24 cellular contexts compared by ENCODE assay signal in genomic region chr10:30379983-30380382, GRCh38. TPM values are rescaled to one million over a fixed set of nuclear protein-coding genes. Genes with fewer than 3 reads are reported as not detected.
DNase-seq lines count a peak whose midpoint lies in the region; ATAC-seq, FAIRE-seq and TF ChIP-seq lines count a peak whose summit lies in the region.
"Had no signal": no experiment of that assay in that cellular context is flagged by ENCODE, and none has a peak within 500 bp of the region (broad histone marks: within the 10 kb centered on the region; RNA-seq: fewer than 3 reads in every experiment).

No MANE protein-coding gene starts in this region.

- FAIRE-seq in H1 (lab: Jason Lieb, UNC) = no peak
- FAIRE-seq: A549, GM12878, GM12892, GM18507 had no signal

- H3K56ac ChIP-seq in H1 (replicated peaks; ENCODE audit: insufficient read length, low read depth, low read length) = no peak overlapping the region

- no peak overlapping the region for H3K27ac Mint-ChIP-seq in GM23338
- H3K27ac Mint-ChIP-seq in CD8-positive, alpha-beta memory T cell = no peak overlapping the region
- H3K27ac Mint-ChIP-seq: B cell; CD4-positive, alpha-beta T cell; CD8-positive, alpha-beta T cell had no signal

- H3K9ac ChIP-seq in HCT116 (ENCODE audit: low read length) = no peak overlapping the region
- no peak overlapping the region for H3K9ac ChIP-seq in H1 (replicated peaks in 1 of 4; ENCODE audit: extremely low read depth in 1 of 4, low read depth in 3 of 4, low read length in 3 of 4)
- H3K9ac ChIP-seq: BLaER1 treated with 17β-estradiol and CSF1 and Interleukin-3, amounts not matched to agents 10 nM and 100 nM had no signal

- H3K4me3 Mint-ChIP-seq in GM23338 = no peak overlapping the region
- H3K4me3 Mint-ChIP-seq in CD8-positive, alpha-beta memory T cell = no peak overlapping the region
- H3K4me3 Mint-ChIP-seq: B cell; CD4-positive, alpha-beta T cell; CD8-positive, alpha-beta T cell had no signal

- peaks cover 30% of the 10 kb centered on the region for H3K4me1 Mint-ChIP-seq in GM23338
- H3K4me1 Mint-ChIP-seq in CD8-positive, alpha-beta memory T cell = no peaks in the 10 kb centered on the region
- H3K4me1 Mint-ChIP-seq: B cell had no signal

- H3K4me1 ChIP-seq in GM23338 (ENCODE audit: insufficient read depth) = peaks cover 18% of the 10 kb centered on the region
- peaks cover 0 to 7% of the 10 kb centered on the region in 2 experiments; a peak in 1 of 4 replicates for H3K4me1 ChIP-seq in HCT116 (ENCODE audit: control insufficient read depth in 1 of 2, insufficient read depth in 2 of 2, low read length in 2 of 2)
- peaks cover 0 to 3% (median under 1%) of the 10 kb centered on the region in 4 experiments; a peak in 3 of 7 replicates for H3K4me1 ChIP-seq in H1 (replicated peaks in 1 of 4; ENCODE audit: control insufficient read depth in 3 of 4, insufficient read depth in 4 of 4, low read length in 3 of 4)
- no peaks in the 10 kb centered on the region for H3K4me1 ChIP-seq in CD8-positive, alpha-beta memory T cell (ENCODE audit: insufficient read depth, low read length)
- H3K4me1 ChIP-seq in right atrium auricular region = peaks cover 0 to 9% of the 10 kb centered on the region in 2 donors
- H3K4me1 ChIP-seq: A549 had no signal

- no peak overlapping the region for H3K14ac ChIP-seq in H1 (ENCODE audit: insufficient read length)

- no TSS peak for BruUV-seq in HCT116 (replicated peaks; lab: Mats Ljungman, UMichigan)

- H4K20me1 ChIP-seq in GM23338 (replicated peaks; ENCODE audit: insufficient read depth) (no peaks in the 10 kb centered on the region), HCT116 (ENCODE audit: insufficient read depth) (no peaks in the 10 kb centered on the region), H1 (replicated peaks in 1 of 2; ENCODE audit: control insufficient read depth in 1 of 2, insufficient read depth in 2 of 2, low read length in 2 of 2) (no peaks in the 10 kb centered on the region)
- H4K20me1 ChIP-seq: BLaER1 treated with 17β-estradiol and CSF1 and Interleukin-3, amounts not matched to agents 10 nM and 100 nM had no signal

- H3K27me3 Mint-ChIP-seq in GM23338 (ENCODE audit: insufficient read depth, low read depth, poor library complexity) = peaks cover 7% of the 10 kb centered on the region
- peaks cover 12 to 15% of the 10 kb centered on the region in 2 donors for H3K27me3 Mint-ChIP-seq in CD8-positive, alpha-beta memory T cell

- no peak overlapping the region for H2BK15ac ChIP-seq in H1 (ENCODE audit: low read length)

- POLR2A ChIA-PET in HCT116 (lab: Charles Lee) = no interaction called here
- POLR2A ChIA-PET in H1 (lab: Charles Lee; ENCODE audit: partially characterized antibody) = no interaction called here
- POLR2A ChIA-PET in CD8-positive, alpha-beta memory T cell (lab: Charles Lee) = interaction anchor here (0.6 kb wide), 1 partner anchor 1428 kb away, joined by 6 read pairs; no protein-coding TSS in a partner anchor

- CTCF ChIA-PET in HCT116 (lab: Charles Lee) (interaction anchor here (1.6 kb wide), 1 partner anchor 20 kb away, joined by 8 read pairs; no protein-coding TSS in a partner anchor), H1 (lab: Charles Lee; ENCODE audit: partially characterized antibody) (interaction anchor here (5.6 kb wide), 1 partner anchor 21 kb away, joined by 47 read pairs; no protein-coding TSS in a partner anchor)
- CTCF ChIA-PET in CD8-positive, alpha-beta memory T cell (lab: Charles Lee) = interaction anchor here (0.7 kb wide), 1 partner anchor 12 kb away, joined by 3 read pairs; no protein-coding TSS in a partner anchor

- no peak overlapping the region; the same call in 1 of the 2 replicates for H3K18ac ChIP-seq in H1 (ENCODE audit: extremely low read depth, low read length)

- TF ChIP-seq POLR2A in HCT116 (IDR thresholded peaks at IDR 0.05; ENCODE audit: borderline replicate concordance, extremely low read depth, insufficient read depth, insufficient read length) (no peak), H1 (IDR thresholded peaks at IDR 0.05; ENCODE audit: control extremely low read depth in 1 of 2, low read depth in 2 of 2, low read length in 2 of 2) (no peak)

- no peak for TF ChIP-seq EP300 in H1 (IDR thresholded peaks at IDR 0.05; ENCODE audit: borderline replicate concordance in 1 of 2, low read depth in 2 of 2, low read length in 2 of 2)

- H3K36me3 ChIP-seq in GM23338 (ENCODE audit: insufficient read depth) = no peaks in the 10 kb centered on the region
- no peaks in the 10 kb centered on the region for H3K36me3 ChIP-seq in HCT116 (ENCODE audit: control insufficient read depth in 1 of 2, insufficient read depth in 2 of 2, low read length in 2 of 2)
- H3K36me3 ChIP-seq in H1 (ENCODE audit: control insufficient read depth in 2 of 4, insufficient read depth in 4 of 4, low read length in 3 of 4) = no peaks in the 10 kb centered on the region
- H3K36me3 ChIP-seq in CD8-positive, alpha-beta memory T cell (ENCODE audit: insufficient read depth, low read length) = no peaks in the 10 kb centered on the region
- H3K36me3 ChIP-seq in right atrium auricular region = no peaks in the 10 kb centered on the region
- H3K36me3 ChIP-seq: BLaER1 treated with 17β-estradiol and CSF1 and Interleukin-3, amounts not matched to agents 10 nM and 100 nM had no signal

- TF ChIP-seq RAD21 in HCT116 (IDR thresholded peaks at IDR 0.05; ENCODE audit: low read depth) (peak; percentile 41), H1 (IDR thresholded peaks at IDR 0.05 in 1 of 2, conservative IDR thresholded peaks at IDR 0.05 in 1 of 2; ENCODE audit: low read depth in 2 of 2, low read length in 2 of 2) (0 out of 4 replicates have a peak, but pooled peaks of 1 of the 2 experiments have one; percentile 4)

- H3K4me3 ChIP-seq in GM23338 = no peak overlapping the region
- no peak overlapping the region for H3K4me3 ChIP-seq in HCT116 (replicated peaks in 1 of 2; ENCODE audit: low read depth in 1 of 2, low read length in 2 of 2)
- H3K4me3 ChIP-seq in H1 (ENCODE audit: extremely low read depth in 1 of 4, insufficient read depth in 2 of 4, low read depth in 3 of 4, low read length in 4 of 4) = no peak overlapping the region
- H3K4me3 ChIP-seq in CD8-positive, alpha-beta memory T cell (ENCODE audit: low read length) = no peak overlapping the region
- H3K4me3 ChIP-seq in right atrium auricular region = no peak overlapping the region
- H3K4me3 ChIP-seq: A549; BLaER1 treated with 17β-estradiol and CSF1 and Interleukin-3, amounts not matched to agents 10 nM and 100 nM; GM12878 had no signal

- TF ChIP-seq CTCF in GM23338 (conservative IDR thresholded peaks at IDR 0.05; ENCODE audit: low read depth in 2 of 2) (no peak; a peak in 1 of 4 replicates), HCT116 (IDR thresholded peaks at IDR 0.05 in 2 of 3, conservative IDR thresholded peaks at IDR 0.05 in 1 of 3; ENCODE audit: borderline replicate concordance in 1 of 3, insufficient read depth in 1 of 3, low read depth in 2 of 3, low read length in 2 of 3) (peak in 1 of 3 experiments; percentile 31; a peak in 1 of 6 replicates), H1 (IDR thresholded peaks at IDR 0.05; ENCODE audit: control extremely low read depth in 1 of 3, insufficient read depth in 1 of 3, low read depth in 1 of 3, low read length in 3 of 3) (no peak), right atrium auricular region (IDR thresholded peaks at IDR 0.05) (no peak)

- H2BK120ac ChIP-seq in H1 (replicated peaks; ENCODE audit: low read depth, low read length) = no peak overlapping the region

- H3F3A ChIP-seq in GM23338 (replicated peaks; ENCODE audit: low read depth) = no peaks in the 10 kb centered on the region; the same call in 1 of the 2 replicates

- H2AK5ac ChIP-seq in H1 (ENCODE audit: low read depth, low read length) = no peak overlapping the region

- DNase-seq in GM23338 (ENCODE audit: low spot score) (no peak), HCT116 (ENCODE audit: low read depth, low spot score) (no peak), H1 (ENCODE audit: low read depth in 1 of 2, low spot score in 2 of 2) (no peak), right atrium auricular region (ENCODE audit: low spot score) (no peak)
- no peak for DNase-seq in CD8-positive, alpha-beta memory T cell
- DNase-seq: AML-193; CD4-positive, alpha-beta T cell; CD8-positive, alpha-beta T cell; COR-L47; DMS 273 treated with DMSO at 0.1 percent for 48 hours; DMS153; DMS53; DMS79; DND-41; EL; GDM1 had no signal

- no peaks in the 10 kb centered on the region for H3K79me1 ChIP-seq in H1 (ENCODE audit: low read depth, low read length)

- ATAC-seq in GM23338 = no peak
- no peak for ATAC-seq in HCT116
- ATAC-seq: A549; CD8-positive, alpha-beta T cell; GM12878 had no signal

- RAD21 ChIA-PET in HCT116 (lab: Charles Lee; ENCODE audit: low non-redundant PET in 1 of 2, low total read pairs in 2 of 2, uncharacterized antibody in 2 of 2, unreplicated experiment in 2 of 2) = no interaction called here

- H3K27ac ChIP-seq in GM23338 (ENCODE audit: low read depth) (no peak overlapping the region), HCT116 (ENCODE audit: low read depth, low read length) (no peak overlapping the region), H1 (ENCODE audit: low read depth, low read length) (no peak overlapping the region), right atrium auricular region (no peak overlapping the region)
- H3K27ac ChIP-seq in CD8-positive, alpha-beta memory T cell (ENCODE audit: low read depth, low read length) = no peak overlapping the region
- H3K27ac ChIP-seq: 22Rv1; A549; BLaER1 treated with 17β-estradiol and CSF1 and Interleukin-3, amounts not matched to agents 10 nM and 100 nM; C4-2B had no signal

- no peak overlapping the region for H4K91ac ChIP-seq in H1 (replicated peaks; ENCODE audit: insufficient read length, low read length)

- H3K9me3 ChIP-seq in HCT116 (ENCODE audit: control insufficient read depth in 1 of 2, insufficient read depth in 1 of 2, low read depth in 1 of 2, low read length in 2 of 2) = no peaks in the 10 kb centered on the region
- no peaks in the 10 kb centered on the region for H3K9me3 ChIP-seq in H1 (ENCODE audit: insufficient read depth in 2 of 2, low read depth in 1 of 2, low read length in 1 of 2)
- no peaks in the 10 kb centered on the region for H3K9me3 ChIP-seq in CD8-positive, alpha-beta memory T cell (ENCODE audit: low read length)
- H3K9me3 ChIP-seq in right atrium auricular region = no peaks in the 10 kb centered on the region
- H3K9me3 ChIP-seq: A549; BLaER1 treated with 17β-estradiol and CSF1 and Interleukin-3, amounts not matched to agents 10 nM and 100 nM had no signal

- intact Hi-C loops in HCT116 (cut with micrococcal nuclease) = no loop called here

- H3K27me3 ChIP-seq in GM23338 (ENCODE audit: insufficient read depth) (no peaks in the 10 kb centered on the region), HCT116 (ENCODE audit: insufficient read depth, low read length) (no peaks in the 10 kb centered on the region), H1 (replicated peaks in 1 of 4; ENCODE audit: control insufficient read depth in 3 of 4, extremely low read depth in 1 of 4, insufficient read depth in 3 of 4, low read length in 3 of 4) (no peaks in the 10 kb centered on the region), right atrium auricular region (no peaks in the 10 kb centered on the region)
- no peaks in the 10 kb centered on the region for H3K27me3 ChIP-seq in CD8-positive, alpha-beta memory T cell (ENCODE audit: insufficient read depth, low read length, poor library complexity, severe bottlenecking)
- H3K27me3 ChIP-seq: BLaER1 treated with 17β-estradiol and CSF1 and Interleukin-3, amounts not matched to agents 10 nM and 100 nM had no signal

- H2AFZ ChIP-seq in GM23338 (0 out of 2 replicates have a peak overlapping the region, but pooled peaks have one; percentile 76), HCT116 (ENCODE audit: low read depth, low read length, poor library complexity, severe bottlenecking) (no peak overlapping the region), H1 (ENCODE audit: low read length) (peak overlapping the region; percentile 1; the same call in 1 of the 2 replicates)

- no peaks in the 10 kb centered on the region for H3K9me3 Mint-ChIP-seq in GM23338
- no peaks in the 10 kb centered on the region for H3K9me3 Mint-ChIP-seq in CD8-positive, alpha-beta memory T cell
- H3K9me3 Mint-ChIP-seq: CD4-positive, alpha-beta T cell; CD8-positive, alpha-beta T cell had no signal

- H3K4me2 ChIP-seq in GM23338 = no peak overlapping the region
- no peak overlapping the region for H3K4me2 ChIP-seq in HCT116 (ENCODE audit: low read length)
- no peak overlapping the region for H3K4me2 ChIP-seq in H1 (ENCODE audit: insufficient read depth in 1 of 2, low read depth in 2 of 2, low read length in 2 of 2)
- H3K4me2 ChIP-seq: A549; BLaER1 treated with 17β-estradiol and CSF1 and Interleukin-3, amounts not matched to agents 10 nM and 100 nM had no signal

- H2BK5ac ChIP-seq in H1 (ENCODE audit: low read depth, low read length) = no peak overlapping the region

- no peak overlapping the region for H4K5ac ChIP-seq in H1 (ENCODE audit: insufficient read length, low read depth, low read length)

- no peak overlapping the region for H4K8ac ChIP-seq in H1 (ENCODE audit: extremely low read depth, insufficient read depth, low read length)

- no peak overlapping the region for H2BK12ac ChIP-seq in H1 (ENCODE audit: low read depth, low read length)

- no peaks in the 10 kb centered on the region for H3K9me2 ChIP-seq in GM23338 (ENCODE audit: insufficient read depth)
- no peaks in the 10 kb centered on the region for H3K9me2 ChIP-seq in HCT116 (ENCODE audit: insufficient read depth)

- H2BK20ac ChIP-seq in H1 (ENCODE audit: low read length) = no peak overlapping the region

- no peak overlapping the region for H3K23ac ChIP-seq in H1 (ENCODE audit: insufficient read length)

- WGBS in H1 (ENCODE audit: extremely low coverage in 1 of 2, insufficient coverage in 1 of 2, insufficient read length in 1 of 2, insufficient replicate concordance in 2 of 2, low coverage in 1 of 2, low lambda C conversion rate in 2 of 2, missing lambda C conversion rate in 1 of 2), 2 experiments = 95% methylated on average over 14 of the region's 16 CpGs; no CpG with 5 or more reads in 1 of the 2 experiments

- no peaks in the 10 kb centered on the region for H3K23me2 ChIP-seq in H1 (ENCODE audit: low read depth, low read length)

- no peaks in the 10 kb centered on the region for H3K36me3 Mint-ChIP-seq in GM23338 (ENCODE audit: low read depth)
- H3K36me3 Mint-ChIP-seq in CD8-positive, alpha-beta memory T cell = no peaks in the 10 kb centered on the region
- H3K36me3 Mint-ChIP-seq: CD8-positive, alpha-beta T cell had no signal

- no peak overlapping the region for H3K4ac ChIP-seq in H1 (replicated peaks; ENCODE audit: insufficient read length, low read depth, low read length)

- H3K79me2 ChIP-seq in GM23338 (replicated peaks; ENCODE audit: insufficient read depth) (no peaks in the 10 kb centered on the region), HCT116 (ENCODE audit: insufficient read depth, low read length) (no peaks in the 10 kb centered on the region), H1 (ENCODE audit: control insufficient read depth in 1 of 2, insufficient read depth in 2 of 2, low read length in 2 of 2) (no peaks in the 10 kb centered on the region)

RNA-seq across cellular contexts. Expression of gene MTPAP, which starts 30.9 kb away (rescaled TPM):
- 29.2 and 35.1 TPM in 2 replicates for total RNA-seq in GM23338 (2014; rRNA removed; shearing (Covaris generic))
- 27.0 and 32.3 TPM in 2 replicates for polyA plus RNA-seq in GM23338 (2016; fragmentation: Nextera tagmentation; extraction: Ambion mirVana)
- total RNA-seq in HCT116 (2021; ENCODE audit: unreplicated experiment) = 40.3 TPM
- 8.9 and 11.1 TPM in 2 replicates for polyA plus RNA-seq in HCT116 (2012)
- total RNA-seq in H1 (2021; fragmentation: NEBNext Ultra II Directional; extraction: Animal tissue kit (Norgen Biotek cat#: 25700)) = 42.2 and 43.8 TPM in 2 replicates
- 4.7 and 6.7 TPM in 2 replicates for polyA plus RNA-seq in H1 (2011; rRNA removed)
- 8.7 TPM for polyA plus RNA-seq in H1 (2011; cell fraction: cytosol; rRNA removed)
- 5.1 TPM for polyA plus RNA-seq in H1 (2011; cell fraction: nucleus; rRNA removed)
- 13.1 to 22.3 TPM (median 14.7 TPM) in 4 replicates for polyA plus RNA-seq in H1 (2012, experiment 1 of 2)
- 1.9 TPM for polyA plus RNA-seq in H1 (2012, experiment 2 of 2)
- 23.6 TPM for polyA plus RNA-seq in H1 (2013, experiment 1 of 2)
- 23.3 TPM for polyA plus RNA-seq in H1 (2013, experiment 2 of 2)
- 13.7 and 16.6 TPM in 2 replicates for polyA minus RNA-seq in H1 (2011; rRNA and poly(A)+ RNA removed)
- polyA minus RNA-seq in H1 (2011; cell fraction: cytosol; rRNA and poly(A)+ RNA removed) = 8.2 TPM
- 11.3 TPM for polyA minus RNA-seq in H1 (2011; cell fraction: nucleus; rRNA and poly(A)+ RNA removed)
- total RNA-seq in CD8-positive, alpha-beta memory T cell = 10 to 100 TPM; 39.2 to 42.2 TPM
- 7.4 TPM for polyA plus RNA-seq in CD8-positive, alpha-beta memory T cell
- 10 to 100 TPM; 14.9 to 18.8 TPM for total RNA-seq in right atrium auricular region

RNA-seq across cellular contexts. Expression of gene MAP3K8, which starts 54.0 kb away (rescaled TPM):
- 3.5 and 6.1 TPM in 2 replicates for total RNA-seq in GM23338 (2014; rRNA removed; shearing (Covaris generic))
- polyA plus RNA-seq in GM23338 (2016; fragmentation: Nextera tagmentation; extraction: Ambion mirVana) (4.7 and 5.0 TPM in 2 replicates), H1 (2011; rRNA removed) (2.7 and 6.0 TPM in 2 replicates)
- total RNA-seq in HCT116 (2021; ENCODE audit: unreplicated experiment) (4.5 TPM), right atrium auricular region (10 to 100 TPM; 10.6 to 18.9 TPM)
- 3.5 and 6.0 TPM in 2 replicates for polyA plus RNA-seq in HCT116 (2012)
- total RNA-seq in H1 (2021; fragmentation: NEBNext Ultra II Directional; extraction: Animal tissue kit (Norgen Biotek cat#: 25700)) = 5.4 and 5.6 TPM in 2 replicates
- 5.5 TPM for polyA plus RNA-seq in H1 (2011; cell fraction: cytosol; rRNA removed)
- polyA plus RNA-seq in H1 (2011; cell fraction: nucleus; rRNA removed) = 4.3 TPM
- polyA plus RNA-seq in H1 (2012, experiment 1 of 2) = 5.3 to 9.0 TPM (median 5.5 TPM) in 4 replicates
- polyA plus RNA-seq in H1 (2012, experiment 2 of 2) = 2.3 TPM
- 3.6 TPM for polyA plus RNA-seq in H1 (2013, experiment 1 of 2)
- polyA plus RNA-seq in H1 (2013, experiment 2 of 2) = 3.7 TPM
- 4.2 and 6.7 TPM in 2 replicates for polyA minus RNA-seq in H1 (2011; rRNA and poly(A)+ RNA removed)
- polyA minus RNA-seq in H1 (2011; cell fraction: cytosol; rRNA and poly(A)+ RNA removed) = 1.7 TPM
- polyA minus RNA-seq in H1 (2011; cell fraction: nucleus; rRNA and poly(A)+ RNA removed) = 5.6 TPM
- 10 to 100 TPM; 40.3 to 42.6 TPM for total RNA-seq in CD8-positive, alpha-beta memory T cell
- polyA plus RNA-seq in CD8-positive, alpha-beta memory T cell = 16.4 TPM
